ENCODE assay signal across 17 cellular contexts in genomic region chr13:72186730-72187422, GRCh38.
"Had no signal": no experiment of that assay in that cellular context is flagged by ENCODE, and none has a peak within 500 bp of the region (broad histone marks: within the 10 kb centered on the region; RNA-seq: fewer than 3 reads in every experiment).

No MANE protein-coding gene starts in this region.

- H3K4me3 Mint-ChIP-seq: endodermal cell; immature natural killer cell; natural killer cell treated with Interleukin-12 subunit alpha and Interleukin-12 subunit beta and Interleukin-15 and Interleukin-18, amount 100 ng/mL, for 72 hours had no signal

- H3K9me3 ChIP-seq: esophagus squamous epithelium, stomach, thoracic aorta had no signal

- H3K36me3 ChIP-seq: brain microvascular endothelial cell, esophagus squamous epithelium, stomach, thoracic aorta had no signal

- H3K4me1 ChIP-seq: stomach had no signal

- H3K27me3 Mint-ChIP-seq: natural killer cell treated with Interleukin-12 subunit alpha and Interleukin-12 subunit beta and Interleukin-15 and Interleukin-18, amount 100 ng/mL, for 72 hours had no signal

- DNase-seq: activated CD4-positive, alpha-beta T cell treated with anti-CD3 and anti-CD28 coated beads for 48 hours; activated effector memory CD4-positive, alpha-beta T cell treated with Interleukin-2 at 50 U/mL for 16 hours; amygdala; brain microvascular endothelial cell; endodermal cell; esophagus squamous epithelium; foreskin fibroblast; immature natural killer cell; left cardiac atrium; retina; stomach; T-helper 1 cell had no signal

- H3K4me3 ChIP-seq: esophagus squamous epithelium, lung, skin epidermis, stomach, thoracic aorta had no signal

- H3K36me3 Mint-ChIP-seq: activated naive CD4-positive, alpha-beta T cell treated with anti-CD3 and anti-CD28 coated beads, Interleukin-2, amount 50 U/mL, for 72 hours; immature natural killer cell had no signal

- H3K27ac ChIP-seq: brain microvascular endothelial cell, esophagus squamous epithelium, stomach, thoracic aorta had no signal

- H3K27me3 ChIP-seq: brain microvascular endothelial cell, esophagus squamous epithelium, stomach had no signal

- H3K27ac Mint-ChIP-seq: activated naive CD4-positive, alpha-beta T cell treated with anti-CD3 and anti-CD28 coated beads, Interleukin-2, amount 50 U/mL, for 72 hours; endodermal cell; immature natural killer cell; natural killer cell treated with Interleukin-12 subunit alpha and Interleukin-12 subunit beta and Interleukin-15 and Interleukin-18, amount 100 ng/mL, for 72 hours had no signal

- ATAC-seq: activated naive CD4-positive, alpha-beta T cell treated with anti-CD3 and anti-CD28 coated beads, Interleukin-2, amount 50 U/mL, for 72 hours; left cardiac atrium; natural killer cell treated with Interleukin-12 subunit alpha and Interleukin-12 subunit beta and Interleukin-15 and Interleukin-18, amount 100 ng/mL, for 72 hours had no signal

- H3K4me1 Mint-ChIP-seq: endodermal cell, immature natural killer cell had no signal

- H3K9me3 Mint-ChIP-seq: endodermal cell had no signal
